Comparison of ENCODE assay signal across 33 cellular contexts in the genomic region with DNA sequence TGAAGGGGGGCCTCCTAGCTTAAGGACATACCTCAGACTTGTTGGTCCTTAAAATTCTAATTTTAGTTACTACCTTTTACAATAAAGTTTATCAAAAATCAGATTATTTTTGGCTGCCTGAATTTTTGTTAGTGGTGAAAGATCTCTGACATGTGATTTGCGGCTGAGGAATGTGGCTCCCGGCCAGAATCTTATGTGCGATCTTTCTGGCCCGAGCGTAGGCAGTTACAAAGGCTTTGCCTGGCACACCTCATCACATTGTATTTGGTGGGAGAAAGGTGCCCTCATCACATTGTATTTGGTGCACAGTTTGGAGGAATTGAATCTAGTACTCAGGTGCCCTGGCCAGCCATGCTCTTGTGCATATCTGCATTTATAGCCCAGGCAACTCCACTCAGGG.
"Had no signal": no experiment of that assay in that cellular context is flagged by ENCODE, and none has a peak within 500 bp of the region (broad histone marks: within the 10 kb centered on the region; RNA-seq: fewer than 3 reads in every experiment).

No MANE protein-coding gene starts in this region.

- H3K4me3 ChIP-seq: cardiac muscle cell, heart left ventricle, left lung, lower lobe of right lung, mucosa of descending colon, sigmoid colon, thoracic aorta, vagina had no signal

- H3K4me1 Mint-ChIP-seq: activated CD4-positive, alpha-beta memory T cell treated with anti-CD3 and anti-CD28 coated beads, Interleukin-2, amount 10 ng/mL, durations not matched to agents 7 days and 5 days; activated CD4-positive, alpha-beta T cell treated with anti-CD3 and anti-CD28 coated beads, Interleukin-2, amount 10 ng/mL, durations not matched to agents 7 days and 5 days; activated naive CD4-positive, alpha-beta T cell treated with anti-CD3 and anti-CD28 coated beads, Interleukin-2, amount 50 U/mL, for 24 hours; activated naive CD8-positive, alpha-beta T cell treated with anti-CD3 and anti-CD28 coated beads, Interleukin-2, amount 50 U/mL, for 24 hours; activated T-helper 17 cell treated with anti-CD3 and anti-CD28 coated beads, Interleukin-2, amount 50 U/mL, for 72 hours; immature natural killer cell; stimulated activated effector memory CD8-positive, alpha-beta T cell treated with anti-CD3 and anti-CD28 coated beads, Interleukin-12 subunit alpha, Interleukin-12 subunit beta, amount 100 ng/mL, for 72 hours had no signal

- H3K4me1 ChIP-seq: left lung, lower lobe of right lung had no signal

- H3K27me3 ChIP-seq: cardiac muscle cell, heart left ventricle, left lung, sigmoid colon, vagina had no signal

- H3K9me3 ChIP-seq: heart left ventricle, left lung, lower lobe of right lung, mucosa of descending colon, sigmoid colon, thoracic aorta, vagina had no signal

- H3K27ac Mint-ChIP-seq: activated CD4-positive, alpha-beta memory T cell treated with anti-CD3 and anti-CD28 coated beads, Interleukin-2, amount 10 ng/mL, durations not matched to agents 7 days and 5 days; activated CD4-positive, alpha-beta T cell treated with anti-CD3 and anti-CD28 coated beads, Interleukin-2, amount 10 ng/mL, durations not matched to agents 7 days and 5 days; activated naive CD4-positive, alpha-beta T cell treated with anti-CD3 and anti-CD28 coated beads, Interleukin-2, amount 50 U/mL, for 24 hours; activated naive CD8-positive, alpha-beta T cell treated with anti-CD3 and anti-CD28 coated beads, Interleukin-2, amount 50 U/mL, for 24 hours; activated T-helper 17 cell treated with anti-CD3 and anti-CD28 coated beads, Interleukin-2, amount 50 U/mL, for 72 hours; effector memory CD8-positive, alpha-beta T cell; immature natural killer cell; natural killer cell treated with Interleukin-12 subunit alpha and Interleukin-12 subunit beta and Interleukin-15 and Interleukin-18, amount 100 ng/mL, for 72 hours; progenitor cell of endocrine pancreas; stimulated activated effector memory CD8-positive, alpha-beta T cell treated with anti-CD3 and anti-CD28 coated beads, Interleukin-12 subunit alpha, Interleukin-12 subunit beta, amount 100 ng/mL, for 72 hours; stimulated activated naive CD8-positive, alpha-beta T cell treated with anti-CD3 and anti-CD28 coated beads, Interleukin-15, Interleukin-2, amounts not matched to agents 100 ng/mL and 50 ng/mL, for 24 hours; type B pancreatic cell had no signal

- ATAC-seq: activated naive CD8-positive, alpha-beta T cell treated with anti-CD3 and anti-CD28 coated beads, Interleukin-2, amount 50 U/mL, for 24 hours; activated T-cell treated with anti-CD3 and anti-CD28 coated beads, Interleukin-2, amount 50 U/mL, for 4 hours; activated T-helper 17 cell treated with anti-CD3 and anti-CD28 coated beads, Interleukin-2, amount 50 U/mL, for 72 hours; effector memory CD8-positive, alpha-beta T cell; esophagus mucosa; heart left ventricle; left lung; lower lobe of right lung; mucosa of descending colon; natural killer cell treated with Interleukin-12 subunit alpha and Interleukin-12 subunit beta and Interleukin-15 and Interleukin-18, amount 100 ng/mL, for 72 hours; stimulated activated effector memory CD8-positive, alpha-beta T cell treated with anti-CD3 and anti-CD28 coated beads, Interleukin-12 subunit alpha, Interleukin-12 subunit beta, amount 100 ng/mL, for 72 hours had no signal

- DNase-seq: activated CD4-positive, alpha-beta memory T cell treated with anti-CD3 and anti-CD28 coated beads, Interleukin-2, amount 10 ng/mL, durations not matched to agents 7 days and 5 days; activated CD4-positive, alpha-beta T cell treated with anti-CD3 and anti-CD28 coated beads for 1 hour; activated CD4-positive, alpha-beta T cell treated with anti-CD3 and anti-CD28 coated beads, Interleukin-2, amount 10 ng/mL, durations not matched to agents 7 days and 5 days; activated gamma-delta T cell treated with Interleukin-2 at 50 U/mL for 16 hours; activated naive CD8-positive, alpha-beta T cell treated with anti-CD3 and anti-CD28 coated beads, Interleukin-2, amount 50 U/mL, for 24 hours; activated T-cell treated with anti-CD3 and anti-CD28 coated beads, Interleukin-2, amount 50 U/mL, for 4 hours; amygdala; cerebellar nuclear complex; cortex of kidney; effector memory CD8-positive, alpha-beta T cell; foreskin fibroblast; heart left ventricle; hypothalamus; immature natural killer cell; left lung; lower lobe of right lung; mesendoderm; mucosa of descending colon; sigmoid colon; small intestine; stimulated activated CD4-positive, alpha-beta T cell treated with anti-CD3 and anti-CD28 coated beads, Interleukin-4, amount 100 ng/mL, for 24 hours; T-helper 2 cell had no signal

- H3K9me3 Mint-ChIP-seq: activated CD4-positive, alpha-beta memory T cell treated with anti-CD3 and anti-CD28 coated beads, Interleukin-2, amount 10 ng/mL, durations not matched to agents 7 days and 5 days; activated CD4-positive, alpha-beta T cell treated with anti-CD3 and anti-CD28 coated beads, Interleukin-2, amount 10 ng/mL, durations not matched to agents 7 days and 5 days; activated naive CD4-positive, alpha-beta T cell treated with anti-CD3 and anti-CD28 coated beads, Interleukin-2, amount 50 U/mL, for 24 hours; activated naive CD8-positive, alpha-beta T cell treated with anti-CD3 and anti-CD28 coated beads, Interleukin-2, amount 50 U/mL, for 24 hours; activated T-cell treated with anti-CD3 and anti-CD28 coated beads, Interleukin-2, amount 50 U/mL, for 4 hours; activated T-helper 17 cell treated with anti-CD3 and anti-CD28 coated beads, Interleukin-2, amount 50 U/mL, for 72 hours; stimulated activated effector memory CD8-positive, alpha-beta T cell treated with anti-CD3 and anti-CD28 coated beads, Interleukin-12 subunit alpha, Interleukin-12 subunit beta, amount 100 ng/mL, for 72 hours; stimulated activated naive CD8-positive, alpha-beta T cell treated with anti-CD3 and anti-CD28 coated beads, Interleukin-15, Interleukin-2, amounts not matched to agents 100 ng/mL and 50 ng/mL, for 24 hours; type B pancreatic cell had no signal

- H3K36me3 ChIP-seq: cardiac muscle cell, heart left ventricle, left lung, lower lobe of right lung, thoracic aorta, vagina had no signal

- H3K27me3 Mint-ChIP-seq: activated CD4-positive, alpha-beta memory T cell treated with anti-CD3 and anti-CD28 coated beads, Interleukin-2, amount 10 ng/mL, durations not matched to agents 7 days and 5 days; activated CD4-positive, alpha-beta T cell treated with anti-CD3 and anti-CD28 coated beads, Interleukin-2, amount 10 ng/mL, durations not matched to agents 7 days and 5 days; activated naive CD4-positive, alpha-beta T cell treated with anti-CD3 and anti-CD28 coated beads, Interleukin-2, amount 50 U/mL, for 24 hours; activated naive CD8-positive, alpha-beta T cell treated with anti-CD3 and anti-CD28 coated beads, Interleukin-2, amount 50 U/mL, for 24 hours; activated T-helper 17 cell treated with anti-CD3 and anti-CD28 coated beads, Interleukin-2, amount 50 U/mL, for 72 hours; effector memory CD8-positive, alpha-beta T cell; natural killer cell treated with Interleukin-12 subunit alpha and Interleukin-12 subunit beta and Interleukin-15 and Interleukin-18, amount 100 ng/mL, for 72 hours; progenitor cell of endocrine pancreas; stimulated activated naive CD8-positive, alpha-beta T cell treated with anti-CD3 and anti-CD28 coated beads, Interleukin-15, Interleukin-2, amounts not matched to agents 100 ng/mL and 50 ng/mL, for 24 hours; type B pancreatic cell had no signal

- H3K27ac ChIP-seq: cardiac muscle cell, heart left ventricle, left lung, lower lobe of right lung, sigmoid colon, vagina had no signal

- H3K36me3 Mint-ChIP-seq: activated naive CD4-positive, alpha-beta T cell treated with anti-CD3 and anti-CD28 coated beads, Interleukin-2, amount 50 U/mL, for 24 hours; immature natural killer cell; natural killer cell treated with Interleukin-12 subunit alpha and Interleukin-12 subunit beta and Interleukin-15 and Interleukin-18, amount 100 ng/mL, for 72 hours; stimulated activated effector memory CD8-positive, alpha-beta T cell treated with anti-CD3 and anti-CD28 coated beads, Interleukin-12 subunit alpha, Interleukin-12 subunit beta, amount 100 ng/mL, for 72 hours had no signal

- H3K4me3 Mint-ChIP-seq: activated CD4-positive, alpha-beta memory T cell treated with anti-CD3 and anti-CD28 coated beads, Interleukin-2, amount 10 ng/mL, durations not matched to agents 7 days and 5 days; activated CD4-positive, alpha-beta T cell treated with anti-CD3 and anti-CD28 coated beads, Interleukin-2, amount 10 ng/mL, durations not matched to agents 7 days and 5 days; activated naive CD4-positive, alpha-beta T cell treated with anti-CD3 and anti-CD28 coated beads, Interleukin-2, amount 50 U/mL, for 24 hours; activated naive CD8-positive, alpha-beta T cell treated with anti-CD3 and anti-CD28 coated beads, Interleukin-2, amount 50 U/mL, for 24 hours; activated T-cell treated with anti-CD3 and anti-CD28 coated beads, Interleukin-2, amount 50 U/mL, for 4 hours; activated T-helper 17 cell treated with anti-CD3 and anti-CD28 coated beads, Interleukin-2, amount 50 U/mL, for 72 hours; effector memory CD8-positive, alpha-beta T cell; immature natural killer cell; natural killer cell treated with Interleukin-12 subunit alpha and Interleukin-12 subunit beta and Interleukin-15 and Interleukin-18, amount 100 ng/mL, for 72 hours; stimulated activated effector memory CD8-positive, alpha-beta T cell treated with anti-CD3 and anti-CD28 coated beads, Interleukin-12 subunit alpha, Interleukin-12 subunit beta, amount 100 ng/mL, for 72 hours; stimulated activated naive CD8-positive, alpha-beta T cell treated with anti-CD3 and anti-CD28 coated beads, Interleukin-15, Interleukin-2, amounts not matched to agents 100 ng/mL and 50 ng/mL, for 24 hours; type B pancreatic cell had no signal
